Comparison of ENCODE assay signal across 8 cellular contexts in the genomic region with DNA sequence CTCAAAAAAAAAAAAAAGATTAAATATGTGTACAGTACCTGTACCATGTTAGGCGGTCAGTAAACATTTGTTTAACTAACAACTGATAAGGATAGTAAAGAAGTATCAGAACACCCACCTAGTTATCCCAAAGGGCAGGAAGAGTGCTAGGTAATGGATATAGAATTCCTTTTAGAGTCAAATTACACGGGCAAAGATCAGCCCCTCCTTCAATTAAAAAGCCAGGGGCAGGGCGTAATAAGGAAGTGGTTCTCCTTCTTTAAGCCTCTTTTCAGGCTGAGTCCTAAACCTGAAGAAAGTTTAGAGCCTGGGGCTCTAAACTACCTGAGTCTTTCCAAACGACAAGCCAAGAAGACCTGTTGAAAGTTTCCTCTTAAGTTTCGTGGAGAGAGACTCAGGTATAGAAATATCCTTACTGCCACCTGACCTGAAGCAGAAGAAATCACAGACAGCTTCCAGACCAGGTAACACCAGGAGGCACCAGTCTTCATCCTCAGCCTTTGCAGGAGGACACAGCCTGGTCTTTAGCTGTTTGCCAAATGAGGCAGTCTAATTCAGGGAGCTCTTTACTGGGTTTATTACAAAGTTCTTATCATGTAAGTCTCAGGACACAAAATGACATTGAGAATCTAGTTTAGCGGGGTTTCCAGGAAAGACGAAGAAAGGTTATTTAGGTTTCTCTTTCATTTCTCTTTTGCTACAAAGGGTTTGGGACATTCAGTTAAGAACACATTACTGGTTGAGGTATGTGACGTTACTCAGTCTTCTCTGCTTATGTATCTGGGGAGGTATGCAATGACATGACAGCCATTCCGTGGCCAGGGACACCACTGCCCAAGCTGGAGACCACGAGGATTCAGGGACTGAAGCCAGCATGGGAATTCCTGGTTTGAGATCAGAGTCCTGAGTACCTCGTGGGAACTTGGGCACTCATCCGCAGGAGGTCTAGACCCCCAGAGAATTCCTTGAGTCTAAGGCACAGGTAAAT. TPM values are rescaled to one million over a fixed set of nuclear protein-coding genes. Genes with fewer than 3 reads are reported as not detected.
A peak's percentile ranks its signal among the peaks of the same experiment; 100 is the strongest.
DNase-seq lines count a peak whose midpoint lies in the region; ATAC-seq and TF ChIP-seq lines count a peak whose summit lies in the region.

A gene with protein sequence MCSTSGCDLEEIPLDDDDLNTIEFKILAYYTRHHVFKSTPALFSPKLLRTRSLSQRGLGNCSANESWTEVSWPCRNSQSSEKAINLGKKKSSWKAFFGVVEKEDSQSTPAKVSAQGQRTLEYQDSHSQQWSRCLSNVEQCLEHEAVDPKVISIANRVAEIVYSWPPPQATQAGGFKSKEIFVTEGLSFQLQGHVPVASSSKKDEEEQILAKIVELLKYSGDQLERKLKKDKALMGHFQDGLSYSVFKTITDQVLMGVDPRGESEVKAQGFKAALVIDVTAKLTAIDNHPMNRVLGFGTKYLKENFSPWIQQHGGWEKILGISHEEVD (plus strand): TSS at position 266 of the 988 bp plus-strand sequence. CDS start 8,367 bp downstream, outside the sequence.

- peak; percentile 80 for ATAC-seq in GM21717 (IDR thresholded peaks at IDR 0.05; ENCODE audit: unreplicated experiment)
- ATAC-seq in lung (ENCODE audit: insufficient read depth, low FRiP score), result peak; percentile 62

- peak within 1 kb of the TSS in 6 of 8 donors; percentile 6 to 83 (median 32) for H3K27ac Mint-ChIP-seq in CD8-positive, alpha-beta memory T cell
- peak within 1 kb of the TSS; percentile 90 for H3K27ac Mint-ChIP-seq in activated CD4-positive, alpha-beta T cell treated with anti-CD3 and anti-CD28 coated beads, Interleukin-2, amount 10 ng/mL, durations not matched to agents 7 days and 5 days

- peaks cover 16% of the 10 kb centered on the region for H3K4me1 ChIP-seq in CD8-positive, alpha-beta memory T cell (ENCODE audit: insufficient read depth, low read length)
- H3K4me1 ChIP-seq in lung (ENCODE audit: control insufficient read depth in 2 of 2, insufficient read depth in 2 of 2, low read length in 2 of 2), result no peaks in the 10 kb centered on the region

- no peak within 1 kb of the TSS for H3K27ac ChIP-seq in CD8-positive, alpha-beta memory T cell (ENCODE audit: low read depth, low read length)
- H3K27ac ChIP-seq in lung (ENCODE audit: low read depth in 1 of 2, low read length in 1 of 2), result peak within 1 kb of the TSS in 1 of 2 donors; percentile 39

- DNase-seq in CD8-positive, alpha-beta memory T cell, result no peak
- peak; percentile 38 for DNase-seq in activated CD4-positive, alpha-beta T cell treated with anti-CD3 and anti-CD28 coated beads, Interleukin-2, amount 10 ng/mL, durations not matched to agents 7 days and 5 days
- DNase-seq in lung (ENCODE audit: low spot score), result no peak
- DNase-seq in NCI-H128 (lab: John Stamatoyannopoulos, UW; ENCODE audit: unreplicated experiment), result no peak
- no peak for DNase-seq in nucleus accumbens (lab: John Stamatoyannopoulos, UW)
- no peak for DNase-seq in DMS 273 (lab: John Stamatoyannopoulos, UW; ENCODE audit: unreplicated experiment)
- DNase-seq in posterior vena cava (ENCODE audit: low spot score), result no peak

- no peaks in the 10 kb centered on the region for H3K36me3 Mint-ChIP-seq in CD8-positive, alpha-beta memory T cell
- H3K36me3 Mint-ChIP-seq in activated CD4-positive, alpha-beta T cell treated with anti-CD3 and anti-CD28 coated beads, Interleukin-2, amount 10 ng/mL, durations not matched to agents 7 days and 5 days (ENCODE audit: low read depth), result peaks cover 2% of the 10 kb centered on the region

- CTCF ChIA-PET in CD8-positive, alpha-beta memory T cell (lab: Charles Lee), result interaction anchor here (0.8 to 1.5 kb wide), 4 partner anchors 11 to 515 kb away, joined by 3 to 5 read pairs (median 4); no protein-coding TSS in a partner anchor
- CTCF ChIA-PET in activated CD4-positive, alpha-beta T cell treated with anti-CD3 and anti-CD28 coated beads, Interleukin-2, amount 10 ng/mL, durations not matched to agents 7 days and 5 days (lab: Charles Lee), result interaction anchor here (0.6 to 1.6 kb wide), 3 partner anchors 10 to 630 kb away, joined by 5 to 7 read pairs (median 7); no protein-coding TSS in a partner anchor

- no peaks in the 10 kb centered on the region for H3K9me3 Mint-ChIP-seq in CD8-positive, alpha-beta memory T cell
- no peaks in the 10 kb centered on the region for H3K9me3 Mint-ChIP-seq in activated CD4-positive, alpha-beta T cell treated with anti-CD3 and anti-CD28 coated beads, Interleukin-2, amount 10 ng/mL, durations not matched to agents 7 days and 5 days

- no peak for TF ChIP-seq CTCF in lung (IDR thresholded peaks at IDR 0.05; ENCODE audit: control extremely low read depth, extremely low read depth)

- no peaks in the 10 kb centered on the region for H3K36me3 ChIP-seq in CD8-positive, alpha-beta memory T cell (ENCODE audit: insufficient read depth, low read length)
- H3K36me3 ChIP-seq in lung (ENCODE audit: control insufficient read depth in 2 of 2, insufficient read depth in 2 of 2, low read length in 2 of 2), result no peaks in the 10 kb centered on the region

- no peaks in the 10 kb centered on the region for H3K27me3 ChIP-seq in CD8-positive, alpha-beta memory T cell (ENCODE audit: insufficient read depth, low read length, poor library complexity, severe bottlenecking)
- H3K27me3 ChIP-seq in lung (ENCODE audit: control insufficient read depth, insufficient read depth), result no peaks in the 10 kb centered on the region

- no peaks in the 10 kb centered on the region for H3K9me3 ChIP-seq in CD8-positive, alpha-beta memory T cell (ENCODE audit: low read length)
- H3K9me3 ChIP-seq in lung (ENCODE audit: control insufficient read depth in 2 of 2, insufficient read depth in 1 of 2, low read length in 1 of 2), result no peaks in the 10 kb centered on the region

- peaks cover 14 to 20% (median 15%) of the 10 kb centered on the region in 3 donors for H3K4me1 Mint-ChIP-seq in CD8-positive, alpha-beta memory T cell
- peaks cover 36% of the 10 kb centered on the region for H3K4me1 Mint-ChIP-seq in activated CD4-positive, alpha-beta T cell treated with anti-CD3 and anti-CD28 coated beads, Interleukin-2, amount 10 ng/mL, durations not matched to agents 7 days and 5 days

- peak within 1 kb of the TSS; percentile 57 to 77 (median 75) for H3K4me3 Mint-ChIP-seq in CD8-positive, alpha-beta memory T cell
- peak within 1 kb of the TSS; percentile 81 for H3K4me3 Mint-ChIP-seq in activated CD4-positive, alpha-beta T cell treated with anti-CD3 and anti-CD28 coated beads, Interleukin-2, amount 10 ng/mL, durations not matched to agents 7 days and 5 days

- 56 to 71% methylated on average over 12 of the region's 12 CpGs for WGBS in lung, 2 donors

- intact Hi-C loops in posterior vena cava (cut with DNase I), result no loop called here

- POLR2A ChIA-PET in CD8-positive, alpha-beta memory T cell (lab: Charles Lee), result no interaction called here
- POLR2A ChIA-PET in activated CD4-positive, alpha-beta T cell treated with anti-CD3 and anti-CD28 coated beads, Interleukin-2, amount 10 ng/mL, durations not matched to agents 7 days and 5 days (lab: Charles Lee), result interaction anchor here (1.1 kb wide), 1 partner anchor 525 kb away, joined by 4 read pairs; no protein-coding TSS in a partner anchor

- H3K27me3 Mint-ChIP-seq in CD8-positive, alpha-beta memory T cell, result peaks cover 13 to 16% of the 10 kb centered on the region in 2 donors
- H3K27me3 Mint-ChIP-seq in activated CD4-positive, alpha-beta T cell treated with anti-CD3 and anti-CD28 coated beads, Interleukin-2, amount 10 ng/mL, durations not matched to agents 7 days and 5 days, result no peaks in the 10 kb centered on the region

- H3K4me3 ChIP-seq in CD8-positive, alpha-beta memory T cell (ENCODE audit: low read length), result peak within 1 kb of the TSS; percentile 55
- H3K4me3 ChIP-seq in lung, result no peak within 1 kb of the TSS

RNA-seq across cellular contexts. Expression of the gene that starts here (rescaled TPM):
- under 1 TPM; 0.20 to 0.22 TPM for total RNA-seq in CD8-positive, alpha-beta memory T cell
- polyA plus RNA-seq in CD8-positive, alpha-beta memory T cell, result not detected
- total RNA-seq in activated CD4-positive, alpha-beta T cell treated with anti-CD3 and anti-CD28 coated beads, Interleukin-2, amount 10 ng/mL, durations not matched to agents 7 days and 5 days, result 1 to 10 TPM; 6.5 to 8.0 TPM
- 1 to 10 TPM in 1 of 2 donors, under 1 TPM in 1; 0.95 to 1.8 TPM for total RNA-seq in lung
- 1 to 10 TPM in 1 of 2 donors, under 1 TPM in 1; 0.33 to 1.0 TPM for polyA plus RNA-seq in lung
- total RNA-seq in posterior vena cava, result not detected
